Comparison of ENCODE assay signal across 8 cellular contexts in genomic region chr17:42182927-42183734, GRCh38. TPM values are rescaled to one million over a fixed set of nuclear protein-coding genes. Genes with fewer than 3 reads are reported as not detected.
A peak's percentile ranks its signal among the peaks of the same experiment; 100 is the strongest.
DNase-seq lines count a peak whose midpoint lies in the region; ATAC-seq lines count a peak whose summit lies in the region.

No MANE protein-coding gene starts in this region.

- H3K4me1 Mint-ChIP-seq in CD4-positive, CD25-positive, alpha-beta regulatory T cell: peaks cover 15 to 66% (median 31%) of the 10 kb centered on the region in 4 donors
- peaks cover 14 to 47% (median 45%) of the 10 kb centered on the region in 4 donors for H3K4me1 Mint-ChIP-seq in naive thymus-derived CD8-positive, alpha-beta T cell

- peak overlapping the region; percentile 69; the same call in 1 of the 2 replicates for H2AFZ ChIP-seq in Karpas-422 (ENCODE audit: low read length)

- peaks cover 0 to 1% (median 0%) of the 10 kb centered on the region in 7 donors for H3K9me3 Mint-ChIP-seq in CD4-positive, CD25-positive, alpha-beta regulatory T cell
- H3K9me3 Mint-ChIP-seq in naive thymus-derived CD8-positive, alpha-beta T cell: no peaks in the 10 kb centered on the region

- peak overlapping the region; percentile 75 for H3K27ac ChIP-seq in CD4-positive, CD25-positive, alpha-beta regulatory T cell (ENCODE audit: insufficient read depth, low read length, poor library complexity, severe bottlenecking)
- H3K27ac ChIP-seq in Karpas-422 (ENCODE audit: low read length) (no peak overlapping the region), cingulate gyrus (ENCODE audit: low read depth, low read length) (peak overlapping the region; percentile 72)

- H3K36me3 Mint-ChIP-seq in CD4-positive, CD25-positive, alpha-beta regulatory T cell: no peaks in the 10 kb centered on the region
- no peaks in the 10 kb centered on the region for H3K36me3 Mint-ChIP-seq in naive thymus-derived CD8-positive, alpha-beta T cell

- peak overlapping the region; percentile 86 to 95 (median 93) for H3K4me3 Mint-ChIP-seq in CD4-positive, CD25-positive, alpha-beta regulatory T cell
- H3K4me3 Mint-ChIP-seq in naive thymus-derived CD8-positive, alpha-beta T cell: peak overlapping the region; percentile 78 to 97 (median 93)

- peak overlapping the region; percentile 78 for H3K4me3 ChIP-seq in CD4-positive, CD25-positive, alpha-beta regulatory T cell (ENCODE audit: low read depth, low read length)
- H3K4me3 ChIP-seq in Karpas-422 (ENCODE audit: low read length): peak overlapping the region; percentile 70

- ATAC-seq in CD4-positive, CD25-positive, alpha-beta regulatory T cell (ENCODE audit: low read depth in 2 of 2): no peak
- no peak for ATAC-seq in naive thymus-derived CD8-positive, alpha-beta T cell
- no peak for ATAC-seq in GM19351 (IDR thresholded peaks at IDR 0.05; ENCODE audit: unreplicated experiment)
- no peak for ATAC-seq in HG02798 (IDR thresholded peaks at IDR 0.05; ENCODE audit: poor library complexity, unreplicated experiment)

- H3K36me3 ChIP-seq in CD4-positive, CD25-positive, alpha-beta regulatory T cell (ENCODE audit: control insufficient read depth, insufficient read depth, low read length): no peaks in the 10 kb centered on the region
- H3K36me3 ChIP-seq in Karpas-422 (ENCODE audit: insufficient read depth, low read length): no peaks in the 10 kb centered on the region

- H3K27ac Mint-ChIP-seq in CD4-positive, CD25-positive, alpha-beta regulatory T cell: peak overlapping the region; percentile 75 to 99 (median 91)
- H3K27ac Mint-ChIP-seq in naive thymus-derived CD8-positive, alpha-beta T cell: peak overlapping the region; percentile 83 to 94 (median 90)

- H3K4me2 ChIP-seq in Karpas-422 (ENCODE audit: low read depth, low read length, poor library complexity, severe bottlenecking): peak overlapping the region; percentile 87

- H4K20me1 ChIP-seq in Karpas-422 (ENCODE audit: insufficient read depth, low read depth, low read length): no peaks in the 10 kb centered on the region

- H3K9ac ChIP-seq in Karpas-422 (ENCODE audit: low read length): peak overlapping the region; percentile 72

- H3K4me1 ChIP-seq in CD4-positive, CD25-positive, alpha-beta regulatory T cell (ENCODE audit: control insufficient read depth, insufficient read depth, low read length, poor library complexity, severe bottlenecking): peaks cover 54% of the 10 kb centered on the region
- peaks cover 32% of the 10 kb centered on the region for H3K4me1 ChIP-seq in Karpas-422 (ENCODE audit: low read length)

- peaks cover 12% of the 10 kb centered on the region for H3K27me3 Mint-ChIP-seq in CD4-positive, CD25-positive, alpha-beta regulatory T cell
- peaks cover 7 to 34% (median 11%) of the 10 kb centered on the region in 5 donors for H3K27me3 Mint-ChIP-seq in naive thymus-derived CD8-positive, alpha-beta T cell

- DNase-seq in CD4-positive, CD25-positive, alpha-beta regulatory T cell: no peak
- DNase-seq in Karpas-422: peak; percentile 54
- no peak for DNase-seq in naive thymus-derived CD8-positive, alpha-beta T cell
- no peak for DNase-seq in GOT3 (lab: John Stamatoyannopoulos, UW)
- DNase-seq in NCI-H1930 (lab: John Stamatoyannopoulos, UW): no peak

- no peaks in the 10 kb centered on the region for H3K9me3 ChIP-seq in CD4-positive, CD25-positive, alpha-beta regulatory T cell (ENCODE audit: control insufficient read depth in 2 of 2, low read length in 2 of 2)
- H3K9me3 ChIP-seq in Karpas-422 (ENCODE audit: low read length): no peaks in the 10 kb centered on the region

- no peaks in the 10 kb centered on the region for H3K27me3 ChIP-seq in CD4-positive, CD25-positive, alpha-beta regulatory T cell (ENCODE audit: control insufficient read depth, insufficient read depth, low read length)
- H3K27me3 ChIP-seq in Karpas-422 (ENCODE audit: low read length): no peaks in the 10 kb centered on the region

- POLR2A ChIA-PET in naive thymus-derived CD8-positive, alpha-beta T cell (lab: Charles Lee): interaction anchor here (0.6 to 2.1 kb wide), 6 partner anchors 9 to 117 kb away, joined by 3 to 14 read pairs (median 4); partner anchors contain the start of genes GHDC and STAT5A

- no peaks in the 10 kb centered on the region for H3K9me2 ChIP-seq in Karpas-422 (replicated peaks; ENCODE audit: insufficient read depth, low read length)

- no peaks in the 10 kb centered on the region for H3K79me2 ChIP-seq in Karpas-422 (ENCODE audit: low read length)

RNA-seq across cellular contexts. Expression of gene HCRT, which starts 2.1 kb away (rescaled TPM):
- not detected for total RNA-seq in CD4-positive, CD25-positive, alpha-beta regulatory T cell
- polyA plus RNA-seq in CD4-positive, CD25-positive, alpha-beta regulatory T cell: not detected
- not detected in 2 replicates for total RNA-seq in Karpas-422 (2014; rRNA removed; shearing (Covaris generic); ENCODE audit: low replicate concordance)
- not detected for total RNA-seq in naive thymus-derived CD8-positive, alpha-beta T cell
- polyA plus RNA-seq in naive thymus-derived CD8-positive, alpha-beta T cell: not detected

RNA-seq across cellular contexts. Expression of gene KCNH4, which starts 2.2 kb away (rescaled TPM):
- total RNA-seq in CD4-positive, CD25-positive, alpha-beta regulatory T cell: 0.47 TPM
- polyA plus RNA-seq in CD4-positive, CD25-positive, alpha-beta regulatory T cell: not detected
- 0.04 TPM in 1 of 2 replicates, not detected in the other for total RNA-seq in Karpas-422 (2014; rRNA removed; shearing (Covaris generic); ENCODE audit: low replicate concordance)
- total RNA-seq in naive thymus-derived CD8-positive, alpha-beta T cell: under 1 TPM; 0.11 to 0.18 TPM
- polyA plus RNA-seq in naive thymus-derived CD8-positive, alpha-beta T cell: not detected

RNA-seq across cellular contexts. Expression of gene GHDC, which starts 11.2 kb away (rescaled TPM):
- 13.6 TPM for total RNA-seq in CD4-positive, CD25-positive, alpha-beta regulatory T cell
- polyA plus RNA-seq in CD4-positive, CD25-positive, alpha-beta regulatory T cell: 10 to 100 TPM; 11.1 to 17.8 (median 13.2) TPM
- 14.9 and 28.8 TPM in 2 replicates for total RNA-seq in Karpas-422 (2014; rRNA removed; shearing (Covaris generic); ENCODE audit: low replicate concordance)
- 10 to 100 TPM; 25.8 to 29.6 TPM for total RNA-seq in naive thymus-derived CD8-positive, alpha-beta T cell
- 10 to 100 TPM; 15.3 to 21.5 (median 17.3) TPM for polyA plus RNA-seq in naive thymus-derived CD8-positive, alpha-beta T cell

RNA-seq across cellular contexts. Expression of gene RAB5C, which starts 28.3 kb away (rescaled TPM):
- 93.7 TPM for total RNA-seq in CD4-positive, CD25-positive, alpha-beta regulatory T cell
- polyA plus RNA-seq in CD4-positive, CD25-positive, alpha-beta regulatory T cell: 10 to 100 TPM; 56.0 to 98.5 (median 69.9) TPM
- 56.9 and 59.5 TPM in 2 replicates for total RNA-seq in Karpas-422 (2014; rRNA removed; shearing (Covaris generic); ENCODE audit: low replicate concordance)
- total RNA-seq in naive thymus-derived CD8-positive, alpha-beta T cell: 10 to 100 TPM; 63.6 to 73.5 TPM
- 10 to 100 TPM; 57.3 to 88.4 (median 60.6) TPM for polyA plus RNA-seq in naive thymus-derived CD8-positive, alpha-beta T cell
